Comparison of ENCODE assay signal across 1 cellular context in genomic region chr2:9941196-9941995, GRCh38.
A peak's percentile ranks its signal among the peaks of the same experiment; 100 is the strongest.
TF ChIP-seq lines count a peak whose summit lies in the region.

No MANE protein-coding gene starts in this region.

TF ChIP-seq in K562, 482 proteins besides CTCF, POLR2A, EP300 and RAD21 (continued from another document):
- TF ChIP-seq, protein P1, sequence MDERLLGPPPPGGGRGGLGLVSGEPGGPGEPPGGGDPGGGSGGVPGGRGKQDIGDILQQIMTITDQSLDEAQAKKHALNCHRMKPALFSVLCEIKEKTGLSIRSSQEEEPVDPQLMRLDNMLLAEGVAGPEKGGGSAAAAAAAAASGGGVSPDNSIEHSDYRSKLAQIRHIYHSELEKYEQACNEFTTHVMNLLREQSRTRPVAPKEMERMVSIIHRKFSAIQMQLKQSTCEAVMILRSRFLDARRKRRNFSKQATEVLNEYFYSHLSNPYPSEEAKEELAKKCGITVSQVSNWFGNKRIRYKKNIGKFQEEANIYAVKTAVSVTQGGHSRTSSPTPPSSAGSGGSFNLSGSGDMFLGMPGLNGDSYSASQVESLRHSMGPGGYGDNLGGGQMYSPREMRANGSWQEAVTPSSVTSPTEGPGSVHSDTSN (CRISPR knock-in tag; IDR thresholded peaks at IDR 0.05; ENCODE audit: low read depth) = no peak
- TF ChIP-seq, protein P1 (tag; conservative IDR thresholded peaks at IDR 0.05; ENCODE audit: low read depth) = peak; percentile 90
- TF ChIP-seq RCOR1 (IDR thresholded peaks at IDR 0.05; ENCODE audit: borderline replicate concordance in 1 of 2, low read depth in 2 of 2, low read length in 2 of 2) (peak in 1 of 2 experiments; percentile 38; a peak in 1 of 4 replicates), HDAC2 (IDR thresholded peaks at IDR 0.05) (0 out of 2 replicates have a peak, but pooled peaks have one; percentile 36)
